In the genomic region with DNA sequence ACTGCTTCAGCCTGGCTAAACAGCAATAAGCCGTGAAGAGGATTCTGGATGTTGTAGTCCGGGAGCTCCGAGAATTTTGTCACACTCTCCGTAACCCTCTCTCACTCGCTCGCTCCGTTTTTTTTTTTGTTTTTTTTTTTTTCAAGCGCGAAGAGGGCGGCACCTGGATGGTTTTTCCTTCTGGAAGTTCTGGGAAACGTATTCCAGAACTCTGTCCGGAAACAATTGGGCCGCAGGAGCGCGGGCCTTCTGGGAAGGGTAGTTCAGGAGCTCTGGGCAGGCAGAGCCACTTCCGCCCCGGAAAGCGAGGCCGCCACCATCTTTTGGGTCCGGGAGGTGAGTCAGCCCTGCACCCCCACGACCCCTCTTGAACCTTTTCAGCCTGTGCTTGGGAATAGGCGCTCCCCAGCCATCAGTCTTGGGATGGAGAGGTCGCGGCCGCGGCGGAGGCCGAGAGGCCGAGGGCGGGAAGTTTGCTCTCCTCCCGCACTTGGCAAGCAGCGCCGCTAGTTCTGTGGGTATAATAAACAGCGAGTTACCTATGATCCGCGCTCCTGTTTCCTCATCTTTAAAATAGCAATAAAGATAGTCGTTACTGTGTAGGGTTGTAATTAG, we compare ENCODE assay signal across 8 cellular contexts. TPM values are rescaled to one million over a fixed set of nuclear protein-coding genes. Genes with fewer than 3 reads are reported as not detected.
DNase-seq lines count a peak whose midpoint lies in the region; ATAC-seq lines count a peak whose summit lies in the region.

A gene (plus strand): TSS at position 283 of the 615 bp plus-strand sequence. CDS start 5,261 bp downstream, outside the sequence.

- peaks cover 14% of the 10 kb centered on the region for H3K36me3 Mint-ChIP-seq in memory B cell

- peaks cover 5% of the 10 kb centered on the region for H3K4me1 ChIP-seq in endocrine pancreas (ENCODE audit: control insufficient read depth, insufficient read depth, low read length)

- peaks cover 16% of the 10 kb centered on the region for H3K36me3 ChIP-seq in endocrine pancreas (ENCODE audit: control insufficient read depth, insufficient read depth, low read length)

- peak within 1 kb of the TSS; percentile 94 for H3K4me3 Mint-ChIP-seq in memory B cell

- ATAC-seq in GM19328 (IDR thresholded peaks at IDR 0.05; ENCODE audit: unreplicated experiment) (peak; percentile 80), memory B cell (ENCODE audit: low read depth) (peak; percentile 95)

- H3K27ac Mint-ChIP-seq in memory B cell: peak within 1 kb of the TSS; percentile 90

- H3K4me1 Mint-ChIP-seq in memory B cell: peaks cover 10% of the 10 kb centered on the region

- DNase-seq in C1 segment of cervical spinal cord (lab: John Stamatoyannopoulos, UW): peak; percentile 26 to 96 (median 83)
- peak; percentile 96 for DNase-seq in HT-29 (ENCODE audit: low spot score)
- DNase-seq in NOMO-1 treated with DMSO at 0.1 percent for 48 hours (lab: John Stamatoyannopoulos, UW; ENCODE audit: unreplicated experiment): peak; percentile 69
- DNase-seq in activated CD8-positive, alpha-beta memory T cell treated with anti-CD3 and anti-CD28 coated beads, Interleukin-2, amount 50 U/mL, for 24 hours (ENCODE audit: extremely low read depth): peak; percentile 49
- peak; percentile 53 to 65 for DNase-seq in memory B cell (ENCODE audit: low spot score in 2 of 2)
- peak; percentile 73 for DNase-seq in stimulated activated CD8-positive, alpha-beta memory T cell treated with anti-CD3 and anti-CD28 coated beads, Interleukin-12 subunit alpha, Interleukin-12 subunit beta, amount 100 ng/mL, for 1 hour (ENCODE audit: low read depth)

- H3K9ac ChIP-seq in endocrine pancreas (ENCODE audit: control insufficient read depth, insufficient read depth, low read length): peak within 1 kb of the TSS; percentile 88

- no peaks in the 10 kb centered on the region for H3K27me3 Mint-ChIP-seq in memory B cell

- no peaks in the 10 kb centered on the region for H3K27me3 ChIP-seq in endocrine pancreas (ENCODE audit: control insufficient read depth, insufficient read depth, low read length)

- peak within 1 kb of the TSS; percentile 85 for H3K4me3 ChIP-seq in endocrine pancreas (ENCODE audit: control insufficient read depth, insufficient read depth, low read length)

- peaks cover 2% of the 10 kb centered on the region for H3K9me3 ChIP-seq in endocrine pancreas (ENCODE audit: control insufficient read depth, low read length)

- no peaks in the 10 kb centered on the region for H3K9me3 Mint-ChIP-seq in memory B cell

RNA-seq across cellular contexts. Expression of the gene that starts here (rescaled TPM):
- total RNA-seq in HT-29 (2014; rRNA removed; shearing (Covaris generic)): 8.1 and 10.7 TPM in 2 replicates

Comparison
In these comparisons a context has a peak if more than half of its experiments do, and no peak if none do; other contexts are left out.
1. Peak in every context shown above with its lines: DNase-seq, ATAC-seq and H3K4me3 ChIP-seq.